In genomic region chr10:7635431-7636125, GRCh38 we compare ENCODE assay signal across 14 cellular contexts. TPM values are rescaled to one million over a fixed set of nuclear protein-coding genes. Genes with fewer than 3 reads are reported as not detected.
"Had no signal": no experiment of that assay in that cellular context is flagged by ENCODE, and none has a peak within 500 bp of the region (broad histone marks: within the 10 kb centered on the region; RNA-seq: fewer than 3 reads in every experiment).

No MANE protein-coding gene starts in this region.

- H3K4me1 ChIP-seq: esophagus squamous epithelium, vagina had no signal

- H3K4me3 Mint-ChIP-seq: activated CD4-positive, alpha-beta memory T cell treated with anti-CD3 and anti-CD28 coated beads for 36 hours; activated naive CD8-positive, alpha-beta T cell treated with anti-CD3 and anti-CD28 coated beads, Interleukin-2, amount 10 ng/mL, durations not matched to agents 7 days and 5 days; activated T-cell treated with anti-CD3 and anti-CD28 coated beads, Interleukin-2, amount 50 U/mL, for 72 hours; naive thymus-derived CD4-positive, alpha-beta T cell; stimulated activated naive CD8-positive, alpha-beta T cell treated with anti-CD3 and anti-CD28 coated beads, Interleukin-15, amount 100 ng/mL, for 72 hours had no signal

- H3K9me3 Mint-ChIP-seq: activated naive CD8-positive, alpha-beta T cell treated with anti-CD3 and anti-CD28 coated beads, Interleukin-2, amount 10 ng/mL, durations not matched to agents 7 days and 5 days had no signal

- H3K4me3 ChIP-seq: esophagus squamous epithelium, vagina had no signal

- H3K4me1 Mint-ChIP-seq: activated naive CD8-positive, alpha-beta T cell treated with anti-CD3 and anti-CD28 coated beads, Interleukin-2, amount 10 ng/mL, durations not matched to agents 7 days and 5 days; naive thymus-derived CD4-positive, alpha-beta T cell; stimulated activated naive CD8-positive, alpha-beta T cell treated with anti-CD3 and anti-CD28 coated beads, Interleukin-15, amount 100 ng/mL, for 72 hours had no signal

- DNase-seq: activated CD4-positive, alpha-beta memory T cell treated with anti-CD3 and anti-CD28 coated beads for 36 hours; activated CD4-positive, alpha-beta T cell treated with anti-CD3 and anti-CD28 coated beads for 1 hour; activated naive CD8-positive, alpha-beta T cell treated with anti-CD3 and anti-CD28 coated beads, Interleukin-2, amount 10 ng/mL, durations not matched to agents 7 days and 5 days; activated T-cell treated with anti-CD3 and anti-CD28 coated beads, Interleukin-2, amount 50 U/mL, for 72 hours; esophagus squamous epithelium; foreskin fibroblast; left colon; naive thymus-derived CD4-positive, alpha-beta T cell; stimulated activated CD4-positive, alpha-beta T cell treated with anti-CD3 and anti-CD28 coated beads, Interleukin-15, amount 100 ng/mL, for 24 hours; stimulated activated CD4-positive, alpha-beta T cell treated with anti-CD3 and anti-CD28 coated beads, Interleukin-4, amount 100 ng/mL, for 24 hours; stimulated activated naive CD8-positive, alpha-beta T cell treated with anti-CD3 and anti-CD28 coated beads, Interleukin-15, amount 100 ng/mL, for 72 hours; T-helper 9 cell had no signal

- H3K36me3 ChIP-seq: vagina had no signal

- H3K27me3 ChIP-seq: esophagus squamous epithelium, vagina had no signal

- H3K27ac Mint-ChIP-seq: activated CD4-positive, alpha-beta memory T cell treated with anti-CD3 and anti-CD28 coated beads for 36 hours; activated naive CD8-positive, alpha-beta T cell treated with anti-CD3 and anti-CD28 coated beads, Interleukin-2, amount 10 ng/mL, durations not matched to agents 7 days and 5 days; activated T-cell treated with anti-CD3 and anti-CD28 coated beads, Interleukin-2, amount 50 U/mL, for 72 hours; naive thymus-derived CD4-positive, alpha-beta T cell; stimulated activated naive CD8-positive, alpha-beta T cell treated with anti-CD3 and anti-CD28 coated beads, Interleukin-15, amount 100 ng/mL, for 72 hours had no signal

- H3K36me3 Mint-ChIP-seq: activated naive CD8-positive, alpha-beta T cell treated with anti-CD3 and anti-CD28 coated beads, Interleukin-2, amount 10 ng/mL, durations not matched to agents 7 days and 5 days had no signal

- H3K9me3 ChIP-seq: esophagus squamous epithelium, vagina had no signal

- ATAC-seq: activated T-cell treated with anti-CD3 and anti-CD28 coated beads, Interleukin-2, amount 50 U/mL, for 72 hours; left colon; naive thymus-derived CD4-positive, alpha-beta T cell; stimulated activated naive CD8-positive, alpha-beta T cell treated with anti-CD3 and anti-CD28 coated beads, Interleukin-15, amount 100 ng/mL, for 72 hours had no signal

- FAIRE-seq: astrocyte had no signal

RNA-seq across cellular contexts. Expression of gene ITIH5, which starts 31.2 kb away (rescaled TPM):
- total RNA-seq: activated CD4-positive, alpha-beta memory T cell treated with anti-CD3 and anti-CD28 coated beads for 36 hours; activated naive CD8-positive, alpha-beta T cell treated with anti-CD3 and anti-CD28 coated beads, Interleukin-2, amount 10 ng/mL, durations not matched to agents 7 days and 5 days; activated T-cell treated with anti-CD3 and anti-CD28 coated beads, Interleukin-2, amount 50 U/mL, for 72 hours; naive thymus-derived CD4-positive, alpha-beta T cell had no signal
- polyA plus RNA-seq: naive thymus-derived CD4-positive, alpha-beta T cell had no signal
